10 cellular contexts compared by ENCODE assay signal in genomic region chr16:23240994-23241393, GRCh38. TPM values are rescaled to one million over a fixed set of nuclear protein-coding genes. Genes with fewer than 3 reads are reported as not detected.
"Had no signal": no experiment of that assay in that cellular context is flagged by ENCODE, and none has a peak within 500 bp of the region (broad histone marks: within the 10 kb centered on the region; RNA-seq: fewer than 3 reads in every experiment).

No MANE protein-coding gene starts in this region.

- H3K27ac ChIP-seq: GM23248 had no signal

- H3K4me1 ChIP-seq: HAP-1 had no signal

- H3K4me3 ChIP-seq: GM23248, HAP-1, K562 had no signal

- DNase-seq: GM23248, GOT3, H7, HFFc6, IMR-90 had no signal

- ATAC-seq: HCT116, K562 had no signal

- H3K9me3 Mint-ChIP-seq: HFFc6 had no signal

- H2AFZ ChIP-seq: GM23248 had no signal

- H3K9ac ChIP-seq: GM23248 had no signal

- H3K9me3 ChIP-seq: HAP-1 had no signal

- H3K36me3 ChIP-seq: HAP-1 had no signal

- H3K4me3 Mint-ChIP-seq: HFFc6 had no signal

- H3K27ac Mint-ChIP-seq: HFFc6 had no signal

RNA-seq across cellular contexts. Expression of gene SCNN1G, which starts 58.4 kb away (rescaled TPM):
- total RNA-seq: GM23248, H4, HFFc6, HT-29, IMR-90, K562 had no signal
